In genomic region chr4:33467291-33467690, GRCh38 we compare ENCODE assay signal across 17 cellular contexts.
"Had no signal": no experiment of that assay in that cellular context is flagged by ENCODE, and none has a peak within 500 bp of the region (broad histone marks: within the 10 kb centered on the region; RNA-seq: fewer than 3 reads in every experiment).

No MANE protein-coding gene starts in this region.

- H3K36me3 ChIP-seq: neutrophil, stomach, thoracic aorta had no signal

- FAIRE-seq: endothelial cell of umbilical vein had no signal

- DNase-seq: activated CD4-positive, alpha-beta T cell treated with anti-CD3 and anti-CD28 coated beads, Interleukin-2, amount 50 U/mL, for 48 hours; activated CD8-positive, alpha-beta memory T cell treated with anti-CD3 and anti-CD28 coated beads, Interleukin-2, amount 10 ng/mL, durations not matched to agents 7 days and 5 days; activated naive CD4-positive, alpha-beta T cell treated with anti-CD3 and anti-CD28 coated beads, Interleukin-2, amount 10 ng/mL, durations not matched to agents 7 days and 5 days; activated T-cell treated with anti-CD3 and anti-CD28 coated beads, Interleukin-2, amount 50 U/mL, for 1 hour; foreskin fibroblast; hippocampal formation; naive B cell; stimulated activated CD4-positive, alpha-beta T cell treated with anti-CD3 and anti-CD28 coated beads, Interleukin-12 subunit alpha, Interleukin-12 subunit beta, amount 100 ng/mL, for 4 hours; stimulated activated CD4-positive, alpha-beta T cell treated with anti-CD3 and anti-CD28 coated beads, Interleukin-2, amount 100 ng/mL, for 24 hours; stomach had no signal

- H3K4me1 ChIP-seq: parathyroid adenoma, stomach had no signal

- H3K27ac ChIP-seq: neutrophil, parathyroid adenoma, stomach, thoracic aorta, VCaP had no signal

- H3K9ac ChIP-seq: parathyroid adenoma had no signal

- ATAC-seq: activated CD8-positive, alpha-beta memory T cell treated with anti-CD3 and anti-CD28 coated beads, Interleukin-2, amount 10 ng/mL, durations not matched to agents 7 days and 5 days had no signal

- H3K4me3 Mint-ChIP-seq: activated CD8-positive, alpha-beta memory T cell treated with anti-CD3 and anti-CD28 coated beads, Interleukin-2, amount 10 ng/mL, durations not matched to agents 7 days and 5 days; activated naive CD4-positive, alpha-beta T cell treated with anti-CD3 and anti-CD28 coated beads, Interleukin-2, amount 10 ng/mL, durations not matched to agents 7 days and 5 days; naive B cell had no signal

- H3K36me3 Mint-ChIP-seq: activated CD8-positive, alpha-beta memory T cell treated with anti-CD3 and anti-CD28 coated beads, Interleukin-2, amount 10 ng/mL, durations not matched to agents 7 days and 5 days; activated naive CD4-positive, alpha-beta T cell treated with anti-CD3 and anti-CD28 coated beads, Interleukin-2, amount 10 ng/mL, durations not matched to agents 7 days and 5 days; naive B cell had no signal

- H3K4me1 Mint-ChIP-seq: activated CD8-positive, alpha-beta memory T cell treated with anti-CD3 and anti-CD28 coated beads, Interleukin-2, amount 10 ng/mL, durations not matched to agents 7 days and 5 days; activated naive CD4-positive, alpha-beta T cell treated with anti-CD3 and anti-CD28 coated beads, Interleukin-2, amount 10 ng/mL, durations not matched to agents 7 days and 5 days; naive B cell had no signal

- H3K4me3 ChIP-seq: lung, stomach, thoracic aorta had no signal

- H3K27me3 ChIP-seq: neutrophil, stomach had no signal

- H3K27me3 Mint-ChIP-seq: activated CD8-positive, alpha-beta memory T cell treated with anti-CD3 and anti-CD28 coated beads, Interleukin-2, amount 10 ng/mL, durations not matched to agents 7 days and 5 days; activated naive CD4-positive, alpha-beta T cell treated with anti-CD3 and anti-CD28 coated beads, Interleukin-2, amount 10 ng/mL, durations not matched to agents 7 days and 5 days; naive B cell had no signal

- H3K27ac Mint-ChIP-seq: activated CD8-positive, alpha-beta memory T cell treated with anti-CD3 and anti-CD28 coated beads, Interleukin-2, amount 10 ng/mL, durations not matched to agents 7 days and 5 days; activated naive CD4-positive, alpha-beta T cell treated with anti-CD3 and anti-CD28 coated beads, Interleukin-2, amount 10 ng/mL, durations not matched to agents 7 days and 5 days; activated T-helper 2 cell treated with anti-CD3 and anti-CD28 coated beads, Interferon-gamma antibody, Interleukin-2, Interleukin-4, amounts not matched to agents 10 μg/mL and 5 μg/mL and 100 μg/mL, durations not matched to agents 14 hours and 24 hours and 36 hours; naive B cell had no signal

- H3K9me3 ChIP-seq: neutrophil, thoracic aorta had no signal
